1 cellular context compared by ENCODE assay signal in the genomic region with DNA sequence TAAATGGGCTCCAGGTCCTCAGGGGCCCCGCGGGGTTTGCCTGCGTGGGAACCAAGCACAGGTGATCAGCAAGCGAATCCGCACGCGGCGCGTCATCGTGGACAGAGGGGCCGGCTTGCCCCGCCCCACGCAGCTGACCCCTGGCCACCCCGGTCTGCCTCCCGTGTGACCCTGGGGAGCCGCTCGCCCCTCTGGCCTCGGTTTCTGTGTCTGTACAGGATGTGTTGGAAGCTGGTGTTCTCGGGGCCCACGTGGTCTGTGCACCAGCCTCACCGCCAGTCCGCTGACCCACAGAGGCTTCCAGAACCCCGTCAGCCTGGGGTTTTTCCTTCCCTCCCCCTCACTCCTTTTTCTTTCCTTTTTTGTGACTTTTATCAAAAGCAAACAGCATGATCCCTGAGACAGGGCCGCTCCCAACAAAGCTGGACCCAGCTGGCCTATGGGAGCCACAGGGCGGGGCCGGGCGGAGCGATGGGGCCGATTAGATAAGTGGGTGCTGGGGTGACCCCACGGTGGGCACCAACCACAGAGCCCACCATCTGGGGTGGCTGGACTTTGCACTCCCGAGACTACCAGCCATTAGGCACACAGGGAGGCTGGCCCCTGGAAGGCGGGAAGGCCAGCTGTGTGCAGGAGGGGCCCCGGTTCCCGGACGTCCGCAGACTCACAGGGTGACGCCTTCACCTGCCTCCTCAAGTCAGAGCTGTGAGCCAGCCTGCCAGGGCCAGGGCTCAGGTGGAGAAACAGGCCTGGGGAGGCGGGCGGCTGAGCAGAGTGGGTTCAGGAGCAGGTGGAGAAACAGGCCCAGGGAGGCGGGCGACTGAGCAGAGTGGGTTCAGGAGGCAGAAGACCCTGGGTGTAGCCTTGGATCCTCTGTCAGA.
TF ChIP-seq lines count a peak whose summit lies in the region.

No MANE protein-coding gene starts in this region.

TF ChIP-seq in HepG2, 621 proteins besides CTCF, POLR2A, EP300 and RAD21 (continued from another document and continues in another):
- TF ChIP-seq, protein P1, sequence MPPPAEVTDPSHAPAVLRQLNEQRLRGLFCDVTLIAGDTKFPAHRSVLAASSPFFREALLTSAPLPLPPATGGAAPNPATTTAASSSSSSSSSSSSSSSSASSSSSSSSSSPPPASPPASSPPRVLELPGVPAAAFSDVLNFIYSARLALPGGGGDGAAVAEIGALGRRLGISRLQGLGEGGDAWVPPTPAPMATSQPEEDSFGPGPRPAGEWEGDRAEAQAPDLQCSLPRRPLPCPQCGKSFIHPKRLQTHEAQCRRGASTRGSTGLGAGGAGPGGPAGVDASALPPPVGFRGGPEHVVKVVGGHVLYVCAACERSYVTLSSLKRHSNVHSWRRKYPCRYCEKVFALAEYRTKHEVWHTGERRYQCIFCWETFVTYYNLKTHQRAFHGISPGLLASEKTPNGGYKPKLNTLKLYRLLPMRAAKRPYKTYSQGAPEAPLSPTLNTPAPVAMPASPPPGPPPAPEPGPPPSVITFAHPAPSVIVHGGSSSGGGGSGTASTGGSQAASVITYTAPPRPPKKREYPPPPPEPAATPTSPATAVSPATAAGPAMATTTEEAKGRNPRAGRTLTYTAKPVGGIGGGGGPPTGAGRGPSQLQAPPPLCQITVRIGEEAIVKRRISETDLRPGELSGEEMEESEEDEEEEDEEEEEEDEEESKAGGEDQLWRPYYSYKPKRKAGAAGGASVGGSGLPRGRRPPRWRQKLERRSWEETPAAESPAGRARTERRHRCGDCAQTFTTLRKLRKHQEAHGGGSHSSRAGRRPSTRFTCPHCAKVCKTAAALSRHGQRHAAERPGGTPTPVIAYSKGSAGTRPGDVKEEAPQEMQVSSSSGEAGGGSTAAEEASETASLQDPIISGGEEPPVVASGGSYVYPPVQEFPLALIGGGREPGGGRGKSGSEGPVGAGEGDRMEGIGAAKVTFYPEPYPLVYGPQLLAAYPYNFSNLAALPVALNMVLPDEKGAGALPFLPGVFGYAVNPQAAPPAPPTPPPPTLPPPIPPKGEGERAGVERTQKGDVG (CRISPR knock-in tag; IDR thresholded peaks at IDR 0.05; ENCODE audit: borderline replicate concordance): peak; percentile 54; the same call in 1 of the 2 replicates
- TF ChIP-seq, protein P2, sequence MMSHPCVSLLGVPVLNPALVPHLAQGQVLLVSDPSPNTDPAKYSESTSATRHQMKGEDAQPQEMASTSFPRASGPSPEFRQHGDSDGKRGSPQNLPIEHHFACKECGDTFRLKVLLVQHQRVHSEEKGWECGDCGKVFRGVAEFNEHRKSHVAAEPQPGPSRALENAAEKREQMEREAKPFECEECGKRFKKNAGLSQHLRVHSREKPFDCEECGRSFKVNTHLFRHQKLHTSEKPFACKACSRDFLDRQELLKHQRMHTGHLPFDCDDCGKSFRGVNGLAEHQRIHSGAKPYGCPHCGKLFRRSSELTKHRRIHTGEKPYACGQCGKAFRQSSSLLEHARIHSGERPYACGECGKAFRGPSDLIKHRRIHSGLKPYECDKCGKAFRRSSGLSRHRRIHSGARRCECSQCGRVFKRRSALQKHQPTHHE (CRISPR knock-in tag; IDR thresholded peaks at IDR 0.05; ENCODE audit: borderline replicate concordance): no peak
- no peak for TF ChIP-seq MIER2 (CRISPR knock-in tag; IDR thresholded peaks at IDR 0.05)
- TF ChIP-seq RELA (CRISPR knock-in tag; IDR thresholded peaks at IDR 0.05): 0 out of 2 replicates have a peak, but pooled peaks have one; percentile 15
- peak; percentile 84; the same call in 1 of the 2 replicates for TF ChIP-seq ZNF605 (CRISPR knock-in tag; IDR thresholded peaks at IDR 0.05)
- TF ChIP-seq ZNF737 (CRISPR knock-in tag; IDR thresholded peaks at IDR 0.05; ENCODE audit: borderline replicate concordance): peak; percentile 90; the same call in 1 of the 2 replicates
- TF ChIP-seq, protein P3, sequence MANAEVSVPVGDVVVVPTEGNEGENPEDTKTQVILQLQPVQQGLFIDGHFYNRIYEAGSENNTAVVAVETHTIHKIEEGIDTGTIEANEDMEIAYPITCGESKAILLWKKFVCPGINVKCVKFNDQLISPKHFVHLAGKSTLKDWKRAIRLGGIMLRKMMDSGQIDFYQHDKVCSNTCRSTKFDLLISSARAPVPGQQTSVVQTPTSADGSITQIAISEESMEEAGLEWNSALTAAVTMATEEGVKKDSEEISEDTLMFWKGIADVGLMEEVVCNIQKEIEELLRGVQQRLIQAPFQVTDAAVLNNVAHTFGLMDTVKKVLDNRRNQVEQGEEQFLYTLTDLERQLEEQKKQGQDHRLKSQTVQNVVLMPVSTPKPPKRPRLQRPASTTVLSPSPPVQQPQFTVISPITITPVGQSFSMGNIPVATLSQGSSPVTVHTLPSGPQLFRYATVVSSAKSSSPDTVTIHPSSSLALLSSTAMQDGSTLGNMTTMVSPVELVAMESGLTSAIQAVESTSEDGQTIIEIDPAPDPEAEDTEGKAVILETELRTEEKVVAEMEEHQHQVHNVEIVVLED (CRISPR knock-in tag; IDR thresholded peaks at IDR 0.05; ENCODE audit: borderline replicate concordance): no peak; the same call in 1 of the 2 replicates
- no peak for TF ChIP-seq TRIM24 (CRISPR knock-in tag; IDR thresholded peaks at IDR 0.05)
- no peak for TF ChIP-seq HNRNPH1 (optimal IDR thresholded peaks at IDR 0.05; ENCODE audit: low read depth, low read length)
- no peak for TF ChIP-seq KDM1A (CRISPR knock-in tag; IDR thresholded peaks at IDR 0.05)
- TF ChIP-seq, protein P4, sequence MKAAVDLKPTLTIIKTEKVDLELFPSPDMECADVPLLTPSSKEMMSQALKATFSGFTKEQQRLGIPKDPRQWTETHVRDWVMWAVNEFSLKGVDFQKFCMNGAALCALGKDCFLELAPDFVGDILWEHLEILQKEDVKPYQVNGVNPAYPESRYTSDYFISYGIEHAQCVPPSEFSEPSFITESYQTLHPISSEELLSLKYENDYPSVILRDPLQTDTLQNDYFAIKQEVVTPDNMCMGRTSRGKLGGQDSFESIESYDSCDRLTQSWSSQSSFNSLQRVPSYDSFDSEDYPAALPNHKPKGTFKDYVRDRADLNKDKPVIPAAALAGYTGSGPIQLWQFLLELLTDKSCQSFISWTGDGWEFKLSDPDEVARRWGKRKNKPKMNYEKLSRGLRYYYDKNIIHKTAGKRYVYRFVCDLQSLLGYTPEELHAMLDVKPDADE (CRISPR knock-in tag; IDR thresholded peaks at IDR 0.05): no peak
- peak; percentile 68 for TF ChIP-seq NFYB (CRISPR knock-in tag; IDR thresholded peaks at IDR 0.05)
- TF ChIP-seq ZNF839 (CRISPR knock-in tag; IDR thresholded peaks at IDR 0.05; ENCODE audit: borderline replicate concordance): no peak
- no peak for TF ChIP-seq RAD51 (IDR thresholded peaks at IDR 0.05; ENCODE audit: borderline replicate concordance)
- TF ChIP-seq, protein P5, sequence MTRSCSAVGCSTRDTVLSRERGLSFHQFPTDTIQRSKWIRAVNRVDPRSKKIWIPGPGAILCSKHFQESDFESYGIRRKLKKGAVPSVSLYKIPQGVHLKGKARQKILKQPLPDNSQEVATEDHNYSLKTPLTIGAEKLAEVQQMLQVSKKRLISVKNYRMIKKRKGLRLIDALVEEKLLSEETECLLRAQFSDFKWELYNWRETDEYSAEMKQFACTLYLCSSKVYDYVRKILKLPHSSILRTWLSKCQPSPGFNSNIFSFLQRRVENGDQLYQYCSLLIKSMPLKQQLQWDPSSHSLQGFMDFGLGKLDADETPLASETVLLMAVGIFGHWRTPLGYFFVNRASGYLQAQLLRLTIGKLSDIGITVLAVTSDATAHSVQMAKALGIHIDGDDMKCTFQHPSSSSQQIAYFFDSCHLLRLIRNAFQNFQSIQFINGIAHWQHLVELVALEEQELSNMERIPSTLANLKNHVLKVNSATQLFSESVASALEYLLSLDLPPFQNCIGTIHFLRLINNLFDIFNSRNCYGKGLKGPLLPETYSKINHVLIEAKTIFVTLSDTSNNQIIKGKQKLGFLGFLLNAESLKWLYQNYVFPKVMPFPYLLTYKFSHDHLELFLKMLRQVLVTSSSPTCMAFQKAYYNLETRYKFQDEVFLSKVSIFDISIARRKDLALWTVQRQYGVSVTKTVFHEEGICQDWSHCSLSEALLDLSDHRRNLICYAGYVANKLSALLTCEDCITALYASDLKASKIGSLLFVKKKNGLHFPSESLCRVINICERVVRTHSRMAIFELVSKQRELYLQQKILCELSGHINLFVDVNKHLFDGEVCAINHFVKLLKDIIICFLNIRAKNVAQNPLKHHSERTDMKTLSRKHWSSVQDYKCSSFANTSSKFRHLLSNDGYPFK (CRISPR knock-in tag; IDR thresholded peaks at IDR 0.05; ENCODE audit: borderline replicate concordance): no peak; the same call in 1 of the 2 replicates
- TF ChIP-seq, protein P6, sequence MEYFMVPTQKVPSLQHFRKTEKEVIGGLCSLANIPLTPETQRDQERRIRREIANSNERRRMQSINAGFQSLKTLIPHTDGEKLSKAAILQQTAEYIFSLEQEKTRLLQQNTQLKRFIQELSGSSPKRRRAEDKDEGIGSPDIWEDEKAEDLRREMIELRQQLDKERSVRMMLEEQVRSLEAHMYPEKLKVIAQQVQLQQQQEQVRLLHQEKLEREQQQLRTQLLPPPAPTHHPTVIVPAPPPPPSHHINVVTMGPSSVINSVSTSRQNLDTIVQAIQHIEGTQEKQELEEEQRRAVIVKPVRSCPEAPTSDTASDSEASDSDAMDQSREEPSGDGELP (IDR thresholded peaks at IDR 0.05; ENCODE audit: borderline replicate concordance, low read depth): peak; percentile 93
- TF ChIP-seq ZNF34 (CRISPR knock-in tag; IDR thresholded peaks at IDR 0.05; ENCODE audit: borderline replicate concordance): 0 out of 2 replicates have a peak, but pooled peaks have one; percentile 21
- TF ChIP-seq FOXJ3 (CRISPR knock-in tag; IDR thresholded peaks at IDR 0.05; ENCODE audit: borderline replicate concordance): peak; percentile 72; the same call in 1 of the 2 replicates
- TF ChIP-seq ZNF205 (CRISPR knock-in tag; IDR thresholded peaks at IDR 0.05): peak; percentile 7; the same call in 1 of the 2 replicates
- no peak for TF ChIP-seq ZNF549 (CRISPR knock-in tag; IDR thresholded peaks at IDR 0.05)
- TF ChIP-seq, protein P7, sequence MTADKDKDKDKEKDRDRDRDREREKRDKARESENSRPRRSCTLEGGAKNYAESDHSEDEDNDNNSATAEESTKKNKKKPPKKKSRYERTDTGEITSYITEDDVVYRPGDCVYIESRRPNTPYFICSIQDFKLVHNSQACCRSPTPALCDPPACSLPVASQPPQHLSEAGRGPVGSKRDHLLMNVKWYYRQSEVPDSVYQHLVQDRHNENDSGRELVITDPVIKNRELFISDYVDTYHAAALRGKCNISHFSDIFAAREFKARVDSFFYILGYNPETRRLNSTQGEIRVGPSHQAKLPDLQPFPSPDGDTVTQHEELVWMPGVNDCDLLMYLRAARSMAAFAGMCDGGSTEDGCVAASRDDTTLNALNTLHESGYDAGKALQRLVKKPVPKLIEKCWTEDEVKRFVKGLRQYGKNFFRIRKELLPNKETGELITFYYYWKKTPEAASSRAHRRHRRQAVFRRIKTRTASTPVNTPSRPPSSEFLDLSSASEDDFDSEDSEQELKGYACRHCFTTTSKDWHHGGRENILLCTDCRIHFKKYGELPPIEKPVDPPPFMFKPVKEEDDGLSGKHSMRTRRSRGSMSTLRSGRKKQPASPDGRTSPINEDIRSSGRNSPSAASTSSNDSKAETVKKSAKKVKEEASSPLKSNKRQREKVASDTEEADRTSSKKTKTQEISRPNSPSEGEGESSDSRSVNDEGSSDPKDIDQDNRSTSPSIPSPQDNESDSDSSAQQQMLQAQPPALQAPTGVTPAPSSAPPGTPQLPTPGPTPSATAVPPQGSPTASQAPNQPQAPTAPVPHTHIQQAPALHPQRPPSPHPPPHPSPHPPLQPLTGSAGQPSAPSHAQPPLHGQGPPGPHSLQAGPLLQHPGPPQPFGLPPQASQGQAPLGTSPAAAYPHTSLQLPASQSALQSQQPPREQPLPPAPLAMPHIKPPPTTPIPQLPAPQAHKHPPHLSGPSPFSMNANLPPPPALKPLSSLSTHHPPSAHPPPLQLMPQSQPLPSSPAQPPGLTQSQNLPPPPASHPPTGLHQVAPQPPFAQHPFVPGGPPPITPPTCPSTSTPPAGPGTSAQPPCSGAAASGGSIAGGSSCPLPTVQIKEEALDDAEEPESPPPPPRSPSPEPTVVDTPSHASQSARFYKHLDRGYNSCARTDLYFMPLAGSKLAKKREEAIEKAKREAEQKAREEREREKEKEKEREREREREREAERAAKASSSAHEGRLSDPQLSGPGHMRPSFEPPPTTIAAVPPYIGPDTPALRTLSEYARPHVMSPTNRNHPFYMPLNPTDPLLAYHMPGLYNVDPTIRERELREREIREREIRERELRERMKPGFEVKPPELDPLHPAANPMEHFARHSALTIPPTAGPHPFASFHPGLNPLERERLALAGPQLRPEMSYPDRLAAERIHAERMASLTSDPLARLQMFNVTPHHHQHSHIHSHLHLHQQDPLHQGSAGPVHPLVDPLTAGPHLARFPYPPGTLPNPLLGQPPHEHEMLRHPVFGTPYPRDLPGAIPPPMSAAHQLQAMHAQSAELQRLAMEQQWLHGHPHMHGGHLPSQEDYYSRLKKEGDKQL (CRISPR knock-in tag; IDR thresholded peaks at IDR 0.05; ENCODE audit: low read depth): peak; percentile 53
- no peak for TF ChIP-seq PLRG1 (conservative IDR thresholded peaks at IDR 0.05)
- TF ChIP-seq, protein P8, sequence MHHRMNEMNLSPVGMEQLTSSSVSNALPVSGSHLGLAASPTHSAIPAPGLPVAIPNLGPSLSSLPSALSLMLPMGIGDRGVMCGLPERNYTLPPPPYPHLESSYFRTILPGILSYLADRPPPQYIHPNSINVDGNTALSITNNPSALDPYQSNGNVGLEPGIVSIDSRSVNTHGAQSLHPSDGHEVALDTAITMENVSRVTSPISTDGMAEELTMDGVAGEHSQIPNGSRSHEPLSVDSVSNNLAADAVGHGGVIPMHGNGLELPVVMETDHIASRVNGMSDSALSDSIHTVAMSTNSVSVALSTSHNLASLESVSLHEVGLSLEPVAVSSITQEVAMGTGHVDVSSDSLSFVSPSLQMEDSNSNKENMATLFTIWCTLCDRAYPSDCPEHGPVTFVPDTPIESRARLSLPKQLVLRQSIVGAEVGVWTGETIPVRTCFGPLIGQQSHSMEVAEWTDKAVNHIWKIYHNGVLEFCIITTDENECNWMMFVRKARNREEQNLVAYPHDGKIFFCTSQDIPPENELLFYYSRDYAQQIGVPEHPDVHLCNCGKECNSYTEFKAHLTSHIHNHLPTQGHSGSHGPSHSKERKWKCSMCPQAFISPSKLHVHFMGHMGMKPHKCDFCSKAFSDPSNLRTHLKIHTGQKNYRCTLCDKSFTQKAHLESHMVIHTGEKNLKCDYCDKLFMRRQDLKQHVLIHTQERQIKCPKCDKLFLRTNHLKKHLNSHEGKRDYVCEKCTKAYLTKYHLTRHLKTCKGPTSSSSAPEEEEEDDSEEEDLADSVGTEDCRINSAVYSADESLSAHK (CRISPR knock-in tag; IDR thresholded peaks at IDR 0.05; ENCODE audit: borderline replicate concordance): 0 out of 2 replicates have a peak, but pooled peaks have one; percentile 15
- peak; percentile 93; the same call in 1 of the 2 replicates for TF ChIP-seq ZNF430 (CRISPR knock-in tag; IDR thresholded peaks at IDR 0.05)
- no peak; the same call in 1 of the 2 replicates for TF ChIP-seq ZBTB21 (CRISPR knock-in tag; IDR thresholded peaks at IDR 0.05)
- TF ChIP-seq SIX1 (CRISPR knock-in tag; IDR thresholded peaks at IDR 0.05; ENCODE audit: borderline replicate concordance): no peak
- TF ChIP-seq JUN (CRISPR knock-in tag; IDR thresholded peaks at IDR 0.05): peak; percentile 62; the same call in 1 of the 2 replicates
- peak; percentile 28; the same call in 1 of the 2 replicates for TF ChIP-seq ZNF777 (CRISPR knock-in tag; IDR thresholded peaks at IDR 0.05)
- TF ChIP-seq SP140L (CRISPR knock-in tag; IDR thresholded peaks at IDR 0.05; ENCODE audit: borderline replicate concordance): no peak
- no peak for TF ChIP-seq SIN3A (IDR thresholded peaks at IDR 0.05; ENCODE audit: borderline replicate concordance, low read depth, low read length)
